12 cellular contexts compared by ENCODE assay signal in the genomic region with DNA sequence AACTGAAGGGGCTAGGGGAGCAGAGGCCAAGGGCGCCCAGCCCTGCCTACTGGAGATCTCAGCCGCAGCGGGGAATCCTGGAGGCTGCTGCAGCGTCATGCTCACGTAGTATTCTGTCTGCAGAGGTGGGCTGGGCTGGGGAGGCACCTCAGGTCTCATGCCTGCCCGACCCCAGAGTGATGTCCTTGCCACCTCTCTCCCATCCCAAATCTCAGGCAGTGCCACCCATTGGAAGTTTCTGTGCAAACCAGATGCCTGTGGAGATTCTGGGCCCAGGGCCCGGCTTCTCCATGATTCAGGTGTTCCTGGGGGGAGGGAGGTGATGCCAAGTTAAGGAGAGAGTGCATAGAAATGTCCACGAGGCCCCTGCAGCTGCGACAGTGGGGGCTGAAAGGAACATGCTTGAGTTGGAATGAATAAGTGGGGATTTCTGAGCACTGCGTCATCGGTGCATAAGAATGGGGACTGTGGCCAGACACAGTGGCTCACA.
DNase-seq lines count a peak whose midpoint lies in the region; ATAC-seq, FAIRE-seq and TF ChIP-seq lines count a peak whose summit lies in the region.
"Had no signal": no experiment of that assay in that cellular context is flagged by ENCODE, and none has a peak within 500 bp of the region (broad histone marks: within the 10 kb centered on the region; RNA-seq: fewer than 3 reads in every experiment).

No MANE protein-coding gene starts in this region.

- H3K36me3 ChIP-seq in GM06990 (ENCODE audit: control insufficient read depth, insufficient read depth, low read length) (peaks cover 11% of the 10 kb centered on the region), tibial nerve (peaks cover 0 to 18% (median 0%) of the 10 kb centered on the region in 3 donors)
- H3K36me3 ChIP-seq: SJCRH30 had no signal

- no peak overlapping the region for H3K4me3 Mint-ChIP-seq in osteocyte (ENCODE audit: unreplicated experiment)

- H3K9me3 Mint-ChIP-seq in osteocyte (ENCODE audit: unreplicated experiment), result no peaks in the 10 kb centered on the region

- ATAC-seq in GM19397 (IDR thresholded peaks at IDR 0.05; ENCODE audit: unreplicated experiment) (peak; percentile 1), foreskin keratinocyte (peak; percentile 23), HG03139 (IDR thresholded peaks at IDR 0.05; ENCODE audit: unreplicated experiment) (no peak)

- no peak overlapping the region for H3K27ac Mint-ChIP-seq in osteocyte (ENCODE audit: unreplicated experiment)

- WGBS in tibial nerve, 2 donors, result 62 to 68% methylated on average over 11 of the region's 11 CpGs

- TF ChIP-seq EP300 in tibial nerve (IDR thresholded peaks at IDR 0.05), result no peak

- no peak for TF ChIP-seq POLR2A in tibial nerve (IDR thresholded peaks at IDR 0.05)

- H3K9me3 ChIP-seq in tibial nerve, result peaks cover 0 to 6% (median 0%) of the 10 kb centered on the region in 4 donors
- H3K9me3 ChIP-seq: SJCRH30 had no signal

- H3K4me3 ChIP-seq in GM06990 (replicated peaks; ENCODE audit: low read depth, low read length) (peak overlapping the region; percentile 32), tibial nerve (no peak overlapping the region)
- H3K4me3 ChIP-seq: coronary artery, SJCRH30 had no signal

- H3K4me1 Mint-ChIP-seq in osteocyte (ENCODE audit: unreplicated experiment), result peaks cover 4% of the 10 kb centered on the region

- H3K36me3 Mint-ChIP-seq in osteocyte (ENCODE audit: unreplicated experiment), result no peaks in the 10 kb centered on the region

- FAIRE-seq in RCC 7860 (lab: Jason Lieb, UNC), result no peak

- H3K27ac ChIP-seq in foreskin keratinocyte (no peak overlapping the region), tibial nerve (peak overlapping the region in 1 of 4 donors; percentile 12)
- H3K27ac ChIP-seq: coronary artery, SJCRH30 had no signal

- TF ChIP-seq CTCF in GM06990 (IDR thresholded peaks at IDR 0.05; ENCODE audit: insufficient read depth, low read length, poor library complexity, severe bottlenecking) (no peak), foreskin keratinocyte (conservative IDR thresholded peaks at IDR 0.05) (no peak), osteocyte (IDR thresholded peaks at IDR 0.05) (no peak), tibial nerve (IDR thresholded peaks at IDR 0.05) (no peak)

- H3K27me3 ChIP-seq in GM06990 (replicated peaks; ENCODE audit: control insufficient read depth, insufficient read depth, low read length) (no peaks in the 10 kb centered on the region), foreskin keratinocyte (no peaks in the 10 kb centered on the region), tibial nerve (no peaks in the 10 kb centered on the region)
- H3K27me3 ChIP-seq: SJCRH30 had no signal

- no peaks in the 10 kb centered on the region for H3K27me3 Mint-ChIP-seq in osteocyte (ENCODE audit: unreplicated experiment)

- H3K4me1 ChIP-seq in foreskin keratinocyte (peaks cover 4% of the 10 kb centered on the region), tibial nerve (peaks cover 0 to 36% (median 11%) of the 10 kb centered on the region in 4 donors)
- H3K4me1 ChIP-seq: SJCRH30 had no signal

- peak; percentile 64 for DNase-seq in GM06990 (ENCODE audit: extremely low read depth, insufficient read length)
- peak; percentile 57 for DNase-seq in RCC 7860 (ENCODE audit: low spot score)
- peak in 1 of 2 donors; percentile 25 for DNase-seq in foreskin keratinocyte
- DNase-seq in COLO829 (ENCODE audit: low spot score), result no peak
- DNase-seq in osteocyte (ENCODE audit: extremely low spot score, unreplicated experiment), result no peak
- no peak for DNase-seq in tibial nerve (ENCODE audit: low spot score in 2 of 2)
- DNase-seq: DND-41, glutamatergic neuron, SJCRH30 had no signal

Comparison
In these comparisons a context has a peak if more than half of its experiments do, and no peak if none do; other contexts are left out.
1. DNase-seq: peak in GM06990 (single experiment) and RCC 7860 (single experiment); none in COLO829 (single experiment), osteocyte (single experiment) and tibial nerve (0 of 2).